In genomic region chr3:54240319-54240718, GRCh38 we compare ENCODE assay signal across 24 cellular contexts.
"Had no signal": no experiment of that assay in that cellular context is flagged by ENCODE, and none has a peak within 500 bp of the region (broad histone marks: within the 10 kb centered on the region; RNA-seq: fewer than 3 reads in every experiment).

No MANE protein-coding gene starts in this region.

- H2AFZ ChIP-seq: hepatocyte had no signal

- H3K4me1 Mint-ChIP-seq: naive B cell; natural killer cell; stimulated activated effector memory CD8-positive, alpha-beta T cell treated with anti-CD3 and anti-CD28 coated beads, Interleukin-12 subunit alpha, Interleukin-12 subunit beta, amount 100 ng/mL, for 72 hours had no signal

- H3K4me3 Mint-ChIP-seq: mesothelial cell of epicardium; naive B cell; natural killer cell; nephron progenitor cell; stimulated activated effector memory CD8-positive, alpha-beta T cell treated with anti-CD3 and anti-CD28 coated beads, Interleukin-12 subunit alpha, Interleukin-12 subunit beta, amount 100 ng/mL, for 72 hours; stimulated activated naive CD8-positive, alpha-beta T cell treated with anti-CD3 and anti-CD28 coated beads, Interleukin-15, Interleukin-2, amounts not matched to agents 100 ng/mL and 50 ng/mL, for 24 hours had no signal

- DNase-seq: islet precursor cell; left ventricle myocardium inferior; mesendoderm; naive B cell; natural killer cell; nephron progenitor cell; ovary; retina; right cardiac atrium; stimulated activated CD4-positive, alpha-beta T cell treated with anti-CD3 and anti-CD28 coated beads, Interleukin-4, amount 100 ng/mL, for 24 hours; stimulated activated naive CD4-positive, alpha-beta T cell; tibial artery; trophoblast cell; upper lobe of right lung had no signal

- H3K36me3 ChIP-seq: left ventricle myocardium inferior, ovary, suprapubic skin, thoracic aorta, tibial artery, upper lobe of right lung had no signal

- H3K4me2 ChIP-seq: hepatocyte had no signal

- H3K4me3 ChIP-seq: hepatocyte, left ventricle myocardium inferior, lung, ovary, skin epidermis, suprapubic skin, thoracic aorta, tibial artery, upper lobe of right lung had no signal

- H3K27me3 ChIP-seq: ovary, tibial artery, upper lobe of right lung had no signal

- H3K9me3 Mint-ChIP-seq: mesothelial cell of epicardium; natural killer cell; stimulated activated effector memory CD8-positive, alpha-beta T cell treated with anti-CD3 and anti-CD28 coated beads, Interleukin-12 subunit alpha, Interleukin-12 subunit beta, amount 100 ng/mL, for 72 hours; stimulated activated naive CD8-positive, alpha-beta T cell treated with anti-CD3 and anti-CD28 coated beads, Interleukin-15, Interleukin-2, amounts not matched to agents 100 ng/mL and 50 ng/mL, for 24 hours had no signal

- H3K36me3 Mint-ChIP-seq: mesothelial cell of epicardium; naive B cell; natural killer cell; stimulated activated effector memory CD8-positive, alpha-beta T cell treated with anti-CD3 and anti-CD28 coated beads, Interleukin-12 subunit alpha, Interleukin-12 subunit beta, amount 100 ng/mL, for 72 hours had no signal

- H3K27ac Mint-ChIP-seq: mesothelial cell of epicardium; natural killer cell; nephron progenitor cell; progenitor cell of endocrine pancreas; stimulated activated effector memory CD8-positive, alpha-beta T cell treated with anti-CD3 and anti-CD28 coated beads, Interleukin-12 subunit alpha, Interleukin-12 subunit beta, amount 100 ng/mL, for 72 hours; stimulated activated naive CD8-positive, alpha-beta T cell treated with anti-CD3 and anti-CD28 coated beads, Interleukin-15, Interleukin-2, amounts not matched to agents 100 ng/mL and 50 ng/mL, for 24 hours had no signal

- H3K79me2 ChIP-seq: hepatocyte had no signal

- ATAC-seq: natural killer cell; right cardiac atrium; sciatic nerve; stimulated activated effector memory CD8-positive, alpha-beta T cell treated with anti-CD3 and anti-CD28 coated beads, Interleukin-12 subunit alpha, Interleukin-12 subunit beta, amount 100 ng/mL, for 72 hours; upper lobe of right lung had no signal

- H3K9me3 ChIP-seq: left ventricle myocardium inferior, ovary, suprapubic skin, thoracic aorta, tibial artery, upper lobe of right lung had no signal

- H3K27ac ChIP-seq: hepatocyte, left ventricle myocardium inferior, ovary, skin epidermis, suprapubic skin, thoracic aorta, tibial artery, upper lobe of right lung had no signal
